23 cellular contexts compared by ENCODE assay signal in genomic region chr11:28347351-28347750, GRCh38.
"Had no signal": no experiment of that assay in that cellular context is flagged by ENCODE, and none has a peak within 500 bp of the region (broad histone marks: within the 10 kb centered on the region; RNA-seq: fewer than 3 reads in every experiment).

No MANE protein-coding gene starts in this region.

- H3K27me3 Mint-ChIP-seq: activated B cell treated with CpG ODN at 0.5 μM for 24 hours; activated naive CD8-positive, alpha-beta T cell had no signal

- H3K4me3 ChIP-seq: coronary artery, dorsolateral prefrontal cortex, heart right ventricle, neural progenitor cell, psoas muscle, suprapubic skin, tibial artery, upper lobe of right lung had no signal

- H3K4me2 ChIP-seq: neural progenitor cell had no signal

- H3K4me1 Mint-ChIP-seq: activated B cell treated with CpG ODN at 0.5 μM for 24 hours, natural killer cell, neural progenitor cell had no signal

- H3K9me3 ChIP-seq: heart right ventricle, psoas muscle, suprapubic skin, tibial artery, upper lobe of right lung had no signal

- H3K4me3 Mint-ChIP-seq: activated B cell treated with CpG ODN at 0.5 μM for 24 hours; activated naive CD8-positive, alpha-beta T cell; activated T-cell treated with anti-CD3 and anti-CD28 coated beads, Interleukin-2, amount 50 U/mL, for 72 hours; natural killer cell; neural progenitor cell had no signal

- H3K27ac ChIP-seq: coronary artery, dorsolateral prefrontal cortex, heart right ventricle, neural progenitor cell, parathyroid adenoma, psoas muscle, suprapubic skin, tibial artery, upper lobe of right lung had no signal

- H3K9ac ChIP-seq: neural progenitor cell, parathyroid adenoma had no signal

- H3K36me3 Mint-ChIP-seq: natural killer cell, neural progenitor cell had no signal

- DNase-seq: activated B cell treated with CpG ODN at 0.5 μM for 24 hours; activated naive CD4-positive, alpha-beta T cell treated with Interleukin-2 at 50 U/mL for 16 hours; activated T-cell treated with anti-CD3 and anti-CD28 coated beads for 4 hours; activated T-cell treated with anti-CD3 and anti-CD28 coated beads, Interleukin-2, amount 50 U/mL, for 72 hours; anterior cingulate cortex; dorsolateral prefrontal cortex; effector memory CD4-positive, alpha-beta T cell; foreskin fibroblast; heart right ventricle; midbrain; natural killer cell; occipital lobe; psoas muscle; stimulated activated CD4-positive, alpha-beta T cell treated with anti-CD3 and anti-CD28 coated beads, Interleukin-15, amount 100 ng/mL, for 24 hours; stimulated activated CD4-positive, alpha-beta T cell treated with anti-CD3 and anti-CD28 coated beads, Interleukin-2, amount 100 ng/mL, for 24 hours; stimulated activated naive CD4-positive, alpha-beta T cell; tibial artery; upper lobe of right lung had no signal

- H2AFZ ChIP-seq: neural progenitor cell, parathyroid adenoma had no signal

- H3K27ac Mint-ChIP-seq: activated B cell treated with CpG ODN at 0.5 μM for 24 hours; activated naive CD8-positive, alpha-beta T cell; activated T-cell treated with anti-CD3 and anti-CD28 coated beads, Interleukin-2, amount 50 U/mL, for 72 hours; natural killer cell; neural progenitor cell had no signal

- ATAC-seq: activated T-cell treated with anti-CD3 and anti-CD28 coated beads, Interleukin-2, amount 50 U/mL, for 72 hours; heart right ventricle; natural killer cell; psoas muscle; upper lobe of right lung had no signal

- H3K9me3 Mint-ChIP-seq: activated B cell treated with CpG ODN at 0.5 μM for 24 hours, neural progenitor cell had no signal

- H3K4me1 ChIP-seq: heart right ventricle, neural progenitor cell, parathyroid adenoma, psoas muscle, suprapubic skin, tibial artery, upper lobe of right lung had no signal

- H3K36me3 ChIP-seq: heart right ventricle, neural progenitor cell, suprapubic skin, tibial artery, upper lobe of right lung had no signal

- H3K27me3 ChIP-seq: dorsolateral prefrontal cortex, heart right ventricle, neural progenitor cell, suprapubic skin, tibial artery, upper lobe of right lung had no signal

- H3K79me2 ChIP-seq: parathyroid adenoma had no signal
